Comparison of ENCODE assay signal across 9 cellular contexts in genomic region chr6:33160728-33161323, GRCh38. TPM values are rescaled to one million over a fixed set of nuclear protein-coding genes. Genes with fewer than 3 reads are reported as not detected.
DNase-seq lines count a peak whose midpoint lies in the region; ATAC-seq and TF ChIP-seq lines count a peak whose summit lies in the region.
"Had no signal": no experiment of that assay in that cellular context is flagged by ENCODE, and none has a peak within 500 bp of the region (broad histone marks: within the 10 kb centered on the region; RNA-seq: fewer than 3 reads in every experiment).

No MANE protein-coding gene starts in this region.

- peak overlapping the region; percentile 73; the same call in 1 of the 2 replicates for H3K9ac ChIP-seq in GM23248
- H3K9ac ChIP-seq in SK-N-MC (ENCODE audit: insufficient read length), result peak overlapping the region; percentile 15

- no peaks in the 10 kb centered on the region for H3K9me2 ChIP-seq in GM23248 (ENCODE audit: insufficient read depth)

- H3K36me3 Mint-ChIP-seq in nephron progenitor cell (ENCODE audit: low read depth), result no peaks in the 10 kb centered on the region

- no peaks in the 10 kb centered on the region for H3K79me2 ChIP-seq in GM23248 (ENCODE audit: insufficient read depth)

- H2AFZ ChIP-seq in GM23248, result peak overlapping the region; percentile 90

- 10 to 12% methylated on average over 12 of the region's 12 CpGs for WGBS in GM23248 (ENCODE audit: low coverage in 1 of 2, low lambda C conversion rate in 2 of 2, missing lambda C conversion rate in 2 of 2), 2 experiments

- H3K27ac ChIP-seq in GM23248 (peak overlapping the region; percentile 41), SK-N-MC (no peak overlapping the region)

- H3K9me3 Mint-ChIP-seq in nephron progenitor cell, result no peaks in the 10 kb centered on the region

- in situ Hi-C loops in GM23248 (cut with MboI), result no loop called here

- ATAC-seq in esophagus mucosa, result peak; percentile 80
- ATAC-seq in HG03354 (IDR thresholded peaks at IDR 0.05; ENCODE audit: poor library complexity, severe bottlenecking, unreplicated experiment), result no peak
- no peak for ATAC-seq in HG02852 (IDR thresholded peaks at IDR 0.05; ENCODE audit: unreplicated experiment)

- H3K4me1 Mint-ChIP-seq in nephron progenitor cell, result peaks cover 38% of the 10 kb centered on the region

- no peak overlapping the region for H3K27ac Mint-ChIP-seq in nephron progenitor cell

- no peaks in the 10 kb centered on the region for H4K20me1 ChIP-seq in GM23248 (ENCODE audit: insufficient read depth)

- H3K27me3 ChIP-seq in GM23248 (replicated peaks; ENCODE audit: insufficient read depth), result no peaks in the 10 kb centered on the region
- H3K27me3 ChIP-seq: dorsolateral prefrontal cortex had no signal

- no peaks in the 10 kb centered on the region for H3K4me1 ChIP-seq in GM23248 (ENCODE audit: insufficient read depth)

- peaks cover 74% of the 10 kb centered on the region for H3K27me3 Mint-ChIP-seq in nephron progenitor cell (ENCODE audit: low read depth, poor library complexity)

- H3F3A ChIP-seq in GM23248 (ENCODE audit: insufficient read depth), result no peaks in the 10 kb centered on the region

- H3K36me3 ChIP-seq in GM23248 (ENCODE audit: low read depth), result no peaks in the 10 kb centered on the region
- H3K36me3 ChIP-seq in SK-N-MC (ENCODE audit: insufficient read depth, low read length), result no peaks in the 10 kb centered on the region

- TF ChIP-seq CTCF in nephron progenitor cell (IDR thresholded peaks at IDR 0.05), result no peak

- H3K9me3 ChIP-seq in GM23248 (ENCODE audit: low read depth), result no peaks in the 10 kb centered on the region
- H3K9me3 ChIP-seq in SK-N-MC (ENCODE audit: low read depth, low read length), result no peaks in the 10 kb centered on the region

- H3K4me2 ChIP-seq in GM23248 (ENCODE audit: unreplicated experiment), result peak overlapping the region; percentile 75

- peak; percentile 14 for DNase-seq in 8988T
- peak; percentile 92 for DNase-seq in GM23248
- no peak for DNase-seq in SK-N-MC (ENCODE audit: low read depth, low spot score)
- no peak for DNase-seq in nephron progenitor cell
- no peak for DNase-seq in NCI-H774 (lab: John Stamatoyannopoulos, UW)

- H3K4me3 Mint-ChIP-seq in nephron progenitor cell, result peak overlapping the region; percentile 82

- H3K4me3 ChIP-seq in GM23248, result peak overlapping the region; percentile 67
- H3K4me3 ChIP-seq in SK-N-MC, result peak overlapping the region; percentile 74

RNA-seq across cellular contexts. Expression of gene COL11A2, which starts 31.4 kb away (rescaled TPM):
- total RNA-seq in GM23248 (2014; rRNA removed; shearing (Covaris generic)), result 0.25 and 0.32 TPM in 2 replicates
- 0.05 and 0.31 TPM in 2 replicates for polyA plus RNA-seq in GM23248 (2016; fragmentation: Nextera tagmentation; extraction: Ambion mirVana)
- 0.32 TPM for total RNA-seq in esophagus mucosa

RNA-seq across cellular contexts. Expression of gene RXRB, which starts 39.6 kb away (rescaled TPM):
- total RNA-seq in GM23248 (2014; rRNA removed; shearing (Covaris generic)), result 27.7 and 28.8 TPM in 2 replicates
- 28.1 and 28.9 TPM in 2 replicates for polyA plus RNA-seq in GM23248 (2016; fragmentation: Nextera tagmentation; extraction: Ambion mirVana)
- total RNA-seq in esophagus mucosa, result 19.6 TPM

RNA-seq across cellular contexts. Expression of gene SLC39A7, which starts 39.8 kb away (rescaled TPM):
- total RNA-seq in GM23248 (2014; rRNA removed; shearing (Covaris generic)), result 126 and 147 TPM in 2 replicates
- polyA plus RNA-seq in GM23248 (2016; fragmentation: Nextera tagmentation; extraction: Ambion mirVana), result 24.7 and 26.9 TPM in 2 replicates
- 31.1 TPM for total RNA-seq in esophagus mucosa

RNA-seq across cellular contexts. Expression of gene HSD17B8, which starts 43.6 kb away (rescaled TPM):
- 1.8 and 3.7 TPM in 2 replicates for total RNA-seq in GM23248 (2014; rRNA removed; shearing (Covaris generic))
- 5.3 and 5.6 TPM in 2 replicates for polyA plus RNA-seq in GM23248 (2016; fragmentation: Nextera tagmentation; extraction: Ambion mirVana)
- 27.3 TPM for total RNA-seq in esophagus mucosa

RNA-seq across cellular contexts. Expression of gene RING1, which starts 47.5 kb away (rescaled TPM):
- 35.8 and 37.6 TPM in 2 replicates for total RNA-seq in GM23248 (2014; rRNA removed; shearing (Covaris generic))
- polyA plus RNA-seq in GM23248 (2016; fragmentation: Nextera tagmentation; extraction: Ambion mirVana), result 11.3 and 12.7 TPM in 2 replicates
- 27.0 TPM for total RNA-seq in esophagus mucosa

Comparison
In these comparisons a context has a peak if more than half of its experiments do, and no peak if none do; other contexts are left out.
1. DNase-seq: peak in 8988T (single experiment) and GM23248 (single experiment); none in SK-N-MC (single experiment), nephron progenitor cell (single experiment) and NCI-H774 (single experiment).